In the genomic region with DNA sequence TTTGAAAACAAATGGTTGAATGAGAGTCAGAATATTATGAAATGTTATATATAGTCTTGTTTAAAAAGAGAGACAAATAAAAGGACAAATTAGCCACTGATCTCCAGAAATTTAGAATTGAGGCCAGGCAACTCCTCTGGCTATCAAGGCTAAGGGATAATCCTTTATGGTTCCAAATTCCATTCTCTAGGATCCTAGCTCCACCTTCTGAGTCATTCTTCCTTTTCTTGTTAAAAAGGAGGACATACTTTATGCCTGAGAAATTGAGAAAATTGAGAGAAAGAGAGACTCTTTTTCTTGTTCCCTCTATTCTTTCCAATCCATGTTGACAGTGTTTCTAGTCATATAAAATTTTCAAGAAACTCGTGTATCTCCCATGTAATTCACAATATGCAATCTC, we compare ENCODE assay signal across 19 cellular contexts.
A peak's percentile ranks its signal among the peaks of the same experiment; 100 is the strongest.
DNase-seq lines count a peak whose midpoint lies in the region; ATAC-seq, FAIRE-seq and TF ChIP-seq lines count a peak whose summit lies in the region.
"Had no signal": no experiment of that assay in that cellular context is flagged by ENCODE, and none has a peak within 500 bp of the region (broad histone marks: within the 10 kb centered on the region; RNA-seq: fewer than 3 reads in every experiment).

No MANE protein-coding gene starts in this region.

- ATAC-seq in RWPE2 (ENCODE audit: low read depth) = peak; percentile 78; the same call in 2 of the 3 replicates
- ATAC-seq in GM19452 (IDR thresholded peaks at IDR 0.05; ENCODE audit: unreplicated experiment) = no peak
- ATAC-seq: GM23338, K562 had no signal

- H3K4me1 Mint-ChIP-seq in T-helper 2 cell treated with Interferon-gamma antibody and Interleukin-4, amounts not matched to agents 5 μg/mL and 100 μg/mL, for 36 hours (ENCODE audit: low read depth) = no peaks in the 10 kb centered on the region
- H3K4me1 Mint-ChIP-seq: CD4-positive, alpha-beta memory T cell; GM23338 had no signal

- CTCF ChIA-PET in A673 (lab: Charles Lee) = no interaction called here

- H3K27ac Mint-ChIP-seq in T-helper 2 cell treated with Interferon-gamma antibody and Interleukin-4, amounts not matched to agents 5 μg/mL and 100 μg/mL, for 36 hours = no peak overlapping the region
- H3K27ac Mint-ChIP-seq: CD4-positive, alpha-beta memory T cell; GM23338 had no signal

- H3K4me3 Mint-ChIP-seq in T-helper 2 cell treated with Interferon-gamma antibody and Interleukin-4, amounts not matched to agents 5 μg/mL and 100 μg/mL, for 36 hours = no peak overlapping the region
- H3K4me3 Mint-ChIP-seq: CD4-positive, alpha-beta memory T cell; GM23338 had no signal

- FAIRE-seq in urothelium cell line (lab: Jason Lieb, UNC) = no peak
- FAIRE-seq: A204.1, G401.6, GM12891, K562 had no signal

- peak; percentile 10 for DNase-seq in A673 (ENCODE audit: low spot score)
- DNase-seq in LHCN-M2 (ENCODE audit: low read depth) = peak; percentile 35
- no peak for DNase-seq in RWPE2 (ENCODE audit: low spot score)
- DNase-seq in urothelium cell line (ENCODE audit: low spot score) = peak; percentile 6
- DNase-seq in T-helper 2 cell treated with Interferon-gamma antibody and Interleukin-4, amounts not matched to agents 5 μg/mL and 100 μg/mL, for 36 hours (ENCODE audit: low spot score) = no peak
- DNase-seq in NCI-H2171 treated with DMSO at 0.1 percent for 48 hours (lab: John Stamatoyannopoulos, UW) = no peak
- DNase-seq: BE2C; CD4-positive, alpha-beta memory T cell; DMS153; DMS79 treated with DMSO at 0.1 percent for 48 hours; EL; H7 had no signal

- POLR2A ChIA-PET in A673 (lab: Charles Lee; ENCODE audit: low non-redundant PET) = no interaction called here

- H3K27me3 ChIP-seq in A673 (replicated peaks; ENCODE audit: insufficient read depth, low read depth, low read length, poor library complexity) = no peaks in the 10 kb centered on the region
- H3K27me3 ChIP-seq in RWPE2 (ENCODE audit: insufficient read depth, poor library complexity, severe bottlenecking) = no peaks in the 10 kb centered on the region
- H3K27me3 ChIP-seq: BE2C had no signal

- no peak overlapping the region for H3K27ac ChIP-seq in A673 (ENCODE audit: low read depth, low read length, poor library complexity, severe bottlenecking)
- no peak overlapping the region for H3K27ac ChIP-seq in RWPE2 (ENCODE audit: poor library complexity, severe bottlenecking)
- H3K27ac ChIP-seq: C4-2B had no signal

- no peaks in the 10 kb centered on the region for H3K36me3 ChIP-seq in A673 (ENCODE audit: insufficient read depth, low read length, poor library complexity, severe bottlenecking)
- no peaks in the 10 kb centered on the region for H3K36me3 ChIP-seq in RWPE2 (ENCODE audit: low read depth)
- H3K36me3 ChIP-seq: BE2C had no signal

- H3K9me3 ChIP-seq in A673 (ENCODE audit: low read depth, low read length, poor library complexity, severe bottlenecking) = no peaks in the 10 kb centered on the region
- no peaks in the 10 kb centered on the region for H3K9me3 ChIP-seq in RWPE2 (ENCODE audit: severe bottlenecking)
- H3K9me3 ChIP-seq: BE2C had no signal

- no TSS peak for BruUV-seq in A673 (replicated peaks; lab: Mats Ljungman, UMichigan)

- intact Hi-C loops in A673 (cut with micrococcal nuclease; ENCODE audit: unreplicated experiment) = no loop called here

- no peaks in the 10 kb centered on the region for H3K36me3 Mint-ChIP-seq in T-helper 2 cell treated with Interferon-gamma antibody and Interleukin-4, amounts not matched to agents 5 μg/mL and 100 μg/mL, for 36 hours (ENCODE audit: low read depth)
- H3K36me3 Mint-ChIP-seq: CD4-positive, alpha-beta memory T cell had no signal

- H3K4me1 ChIP-seq in A673 (ENCODE audit: insufficient read depth, low read length, poor library complexity, severe bottlenecking) (no peaks in the 10 kb centered on the region), RWPE2 (ENCODE audit: insufficient read depth, poor library complexity, severe bottlenecking) (no peaks in the 10 kb centered on the region)
- H3K4me1 ChIP-seq: BE2C had no signal

- H3K27me3 Mint-ChIP-seq in T-helper 2 cell treated with Interferon-gamma antibody and Interleukin-4, amounts not matched to agents 5 μg/mL and 100 μg/mL, for 36 hours (ENCODE audit: low read depth) = no peaks in the 10 kb centered on the region
- H3K27me3 Mint-ChIP-seq: CD4-positive, alpha-beta memory T cell had no signal

- no peak for TF ChIP-seq CTCF in A673 (conservative IDR thresholded peaks at IDR 0.05; ENCODE audit: low read depth, low read length)
- peak; percentile 29 for TF ChIP-seq CTCF in RWPE2 (IDR thresholded peaks at IDR 0.05; ENCODE audit: poor library complexity, severe bottlenecking)

- H3K4me3 ChIP-seq in A673 (ENCODE audit: low read depth, low read length, poor library complexity, severe bottlenecking) = no peak overlapping the region
- no peak overlapping the region for H3K4me3 ChIP-seq in RWPE2 (ENCODE audit: severe bottlenecking)
- H3K4me3 ChIP-seq: GM23338, K562 had no signal

- H3K9me3 Mint-ChIP-seq in T-helper 2 cell treated with Interferon-gamma antibody and Interleukin-4, amounts not matched to agents 5 μg/mL and 100 μg/mL, for 36 hours = peaks cover 21% of the 10 kb centered on the region
- H3K9me3 Mint-ChIP-seq: GM23338 had no signal

Comparison
In these comparisons a context has a peak if more than half of its experiments do, and no peak if none do; other contexts are left out.
1. DNase-seq: peak in A673 (single experiment), LHCN-M2 (single experiment) and urothelium cell line (single experiment); none in RWPE2 (single experiment), T-helper 2 cell treated with Interferon-gamma antibody and Interleukin-4, amounts not matched to agents 5 μg/mL and 100 μg/mL, for 36 hours (single experiment) and NCI-H2171 treated with DMSO at 0.1 percent for 48 hours (single experiment).